In the genomic region with DNA sequence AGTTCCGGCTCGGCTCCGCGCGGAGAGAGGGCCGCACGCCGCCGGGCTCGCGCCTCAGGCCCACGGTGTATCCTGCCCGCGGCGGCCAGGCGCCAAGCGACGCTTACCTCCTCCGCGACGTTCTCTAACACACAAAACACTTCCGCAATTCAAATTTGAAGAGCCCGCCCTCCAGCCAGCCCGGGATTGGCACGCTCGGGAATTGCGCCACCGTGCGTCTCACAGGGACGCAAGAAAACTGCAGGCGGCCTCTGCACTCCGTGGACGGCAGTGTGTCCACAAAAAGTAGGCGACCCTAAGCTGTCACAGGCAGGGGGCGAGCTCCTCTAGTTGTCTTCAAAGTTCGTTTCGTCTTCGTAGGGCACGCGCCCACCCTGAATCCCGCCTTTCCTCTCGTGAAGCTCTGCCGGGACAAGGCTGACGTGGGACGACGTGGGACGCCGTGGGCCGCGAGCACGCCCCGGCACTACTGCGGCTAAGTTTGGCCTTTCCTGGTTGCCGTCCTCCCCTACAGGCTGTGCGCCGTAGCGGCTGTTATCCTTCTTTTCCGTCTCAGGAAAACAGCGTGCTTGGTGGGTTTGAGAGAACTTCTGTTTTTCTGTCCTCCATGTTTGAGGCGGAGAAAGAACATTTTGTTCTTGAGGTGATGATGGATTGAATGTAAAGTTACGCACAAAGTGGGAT, we compare ENCODE assay signal across 8 cellular contexts. TPM values are rescaled to one million over a fixed set of nuclear protein-coding genes. Genes with fewer than 3 reads are reported as not detected.
DNase-seq lines count a peak whose midpoint lies in the region; ATAC-seq, FAIRE-seq and TF ChIP-seq lines count a peak whose summit lies in the region.

A gene (minus strand): TSS at position 133 of the 684 bp plus-strand sequence. CDS start 5,916 bp downstream, outside the sequence.

- H3K4me1 Mint-ChIP-seq in activated T-cell treated with anti-CD3 and anti-CD28 coated beads, Interleukin-2, amount 50 U/mL, for 72 hours (ENCODE audit: low read depth), result peaks cover 22% of the 10 kb centered on the region

- peak; percentile 84 for ATAC-seq in GM21825 (IDR thresholded peaks at IDR 0.05; ENCODE audit: unreplicated experiment)
- peak; percentile 93 to 95 for ATAC-seq in activated T-cell treated with anti-CD3 and anti-CD28 coated beads, Interleukin-2, amount 50 U/mL, for 72 hours (replicated peaks in 1 of 2)

- H3K4me1 ChIP-seq in Karpas-422 (ENCODE audit: low read length) (peaks cover 36% of the 10 kb centered on the region), esophagus squamous epithelium (peaks cover 16 to 51% (median 24%) of the 10 kb centered on the region in 3 donors)

- intact Hi-C loops in esophagus squamous epithelium (cut with DNase I), result loop anchor here (10.0 kb wide), 1 partner anchor 118 kb away; a partner anchor contains a TSS

- H3K9ac ChIP-seq in Karpas-422 (ENCODE audit: low read length), result peak within 1 kb of the TSS; percentile 94

- H3K27me3 Mint-ChIP-seq in activated T-cell treated with anti-CD3 and anti-CD28 coated beads, Interleukin-2, amount 50 U/mL, for 72 hours (ENCODE audit: low read depth), result no peaks in the 10 kb centered on the region

- H2AFZ ChIP-seq in Karpas-422 (ENCODE audit: low read length), result peak within 1 kb of the TSS; percentile 83

- peak within 1 kb of the TSS; percentile 89 for H3K27ac Mint-ChIP-seq in activated T-cell treated with anti-CD3 and anti-CD28 coated beads, Interleukin-2, amount 50 U/mL, for 72 hours

- no peak for FAIRE-seq in RCC 7860 (lab: Jason Lieb, UNC)

- H3K4me2 ChIP-seq in Karpas-422 (ENCODE audit: low read depth, low read length, poor library complexity, severe bottlenecking), result peak within 1 kb of the TSS; percentile 98

- peak within 1 kb of the TSS; percentile 92 for H3K4me3 ChIP-seq in Karpas-422 (ENCODE audit: low read length)
- H3K4me3 ChIP-seq in esophagus squamous epithelium, result peak within 1 kb of the TSS; percentile 64 to 87 (median 86)

- H3K9me3 Mint-ChIP-seq in activated T-cell treated with anti-CD3 and anti-CD28 coated beads, Interleukin-2, amount 50 U/mL, for 72 hours, result peaks cover 1 to 9% of the 10 kb centered on the region in 2 donors

- peak; percentile 97 for DNase-seq in Daoy (ENCODE audit: low read depth)
- peak; percentile 100 for DNase-seq in Karpas-422
- peak; percentile 74 for DNase-seq in RCC 7860 (ENCODE audit: low spot score)
- DNase-seq in activated T-cell treated with anti-CD3 and anti-CD28 coated beads, Interleukin-2, amount 50 U/mL, for 72 hours, result peak; percentile 94 to 95
- peak; percentile 77 for DNase-seq in esophagus squamous epithelium (lab: John Stamatoyannopoulos, UW)
- DNase-seq in myocyte (ENCODE audit: low read depth), result peak; percentile 97
- peak; percentile 83 to 93 for DNase-seq in stimulated activated CD8-positive, alpha-beta memory T cell treated with anti-CD3 and anti-CD28 coated beads, Interleukin-7, amount 100 ng/mL, for 48 hours (ENCODE audit: extremely low read depth in 1 of 2, low read depth in 1 of 2)

- H3K27ac ChIP-seq in Karpas-422 (ENCODE audit: low read length), result peak within 1 kb of the TSS; percentile 85
- H3K27ac ChIP-seq in esophagus squamous epithelium, result peak within 1 kb of the TSS; percentile 88 to 94 (median 94)

- peak in 2 of 4 donors; percentile 73 to 81 for TF ChIP-seq POLR2A in esophagus squamous epithelium (IDR thresholded peaks at IDR 0.05)

- peaks cover 11% of the 10 kb centered on the region for H3K9me3 ChIP-seq in Karpas-422 (ENCODE audit: low read length)
- H3K9me3 ChIP-seq in esophagus squamous epithelium, result peaks cover 0 to 5% (median 3%) of the 10 kb centered on the region in 3 donors

- 3 to 6% methylated on average over 2 to 17 of the region's 61 CpGs for WGBS in esophagus squamous epithelium, 2 donors

- H3K27me3 ChIP-seq in Karpas-422 (ENCODE audit: low read length), result no peaks in the 10 kb centered on the region
- no peaks in the 10 kb centered on the region for H3K27me3 ChIP-seq in esophagus squamous epithelium

- peaks cover 7 to 9% of the 10 kb centered on the region in 2 donors for H3K36me3 Mint-ChIP-seq in activated T-cell treated with anti-CD3 and anti-CD28 coated beads, Interleukin-2, amount 50 U/mL, for 72 hours (ENCODE audit: insufficient read depth in 2 of 2)

- peak; percentile 70 to 84 (median 78) for TF ChIP-seq CTCF in esophagus squamous epithelium (IDR thresholded peaks at IDR 0.05)

- peak within 1 kb of the TSS; percentile 90 to 95 for H3K4me3 Mint-ChIP-seq in activated T-cell treated with anti-CD3 and anti-CD28 coated beads, Interleukin-2, amount 50 U/mL, for 72 hours

- H4K20me1 ChIP-seq in Karpas-422 (ENCODE audit: insufficient read depth, low read depth, low read length), result peaks cover 11% of the 10 kb centered on the region

- H3K79me2 ChIP-seq in Karpas-422 (ENCODE audit: low read length), result peaks cover 47% of the 10 kb centered on the region

- H3K36me3 ChIP-seq in Karpas-422 (ENCODE audit: insufficient read depth, low read length) (peaks cover 19% of the 10 kb centered on the region), esophagus squamous epithelium (no peaks in the 10 kb centered on the region)

- H3K9me2 ChIP-seq in Karpas-422 (replicated peaks; ENCODE audit: insufficient read depth, low read length), result no peaks in the 10 kb centered on the region

RNA-seq across cellular contexts. Expression of the gene that starts here (rescaled TPM):
- total RNA-seq in Daoy (2014; rRNA removed; shearing (Covaris generic)), result 31.2 and 36.8 TPM in 2 replicates
- total RNA-seq in Karpas-422 (2014; rRNA removed; shearing (Covaris generic); ENCODE audit: low replicate concordance), result 93.3 and 147 TPM in 2 replicates
- 10 to 100 TPM; 70.9 to 76.5 TPM for total RNA-seq in activated T-cell treated with anti-CD3 and anti-CD28 coated beads, Interleukin-2, amount 50 U/mL, for 72 hours
- total RNA-seq in esophagus squamous epithelium, result 10 to 100 TPM; 16.2 to 30.7 (median 24.2) TPM
- total RNA-seq in myocyte, result 10.1 and 13.5 TPM in 2 replicates
- 1.9 TPM for polyA plus RNA-seq in myocyte (2012)

Comparison
In these comparisons a context has a peak if more than half of its experiments do, and no peak if none do; other contexts are left out.
1. Peak in every context shown above with its lines: DNase-seq, ATAC-seq, H3K4me3 ChIP-seq and H3K27ac ChIP-seq.